In genomic region chr17:49455226-49455968, GRCh38 we compare ENCODE assay signal across 15 cellular contexts. TPM values are rescaled to one million over a fixed set of nuclear protein-coding genes. Genes with fewer than 3 reads are reported as not detected.
"Had no signal": no experiment of that assay in that cellular context is flagged by ENCODE, and none has a peak within 500 bp of the region (broad histone marks: within the 10 kb centered on the region; RNA-seq: fewer than 3 reads in every experiment).

No MANE protein-coding gene starts in this region.

- H3K4me1 ChIP-seq: parathyroid adenoma, uterus had no signal

- H3K9me3 ChIP-seq: breast epithelium, uterus had no signal

- H3K27me3 ChIP-seq: uterus had no signal

- ATAC-seq: activated CD8-positive, alpha-beta memory T cell treated with anti-CD3 and anti-CD28 coated beads, Interleukin-2, amount 10 ng/mL, durations not matched to agents 7 days and 5 days; activated T-cell treated with anti-CD3 and anti-CD28 coated beads, Interleukin-2, amount 50 U/mL, for 4 hours; left lobe of liver had no signal

- H3K9ac ChIP-seq: parathyroid adenoma had no signal

- H2AFZ ChIP-seq: parathyroid adenoma had no signal

- DNase-seq: activated CD4-positive, alpha-beta T cell treated with anti-CD3 and anti-CD28 coated beads, Interleukin-2, amount 50 U/mL, for 4 hours; activated CD4-positive, CD25-positive, alpha-beta regulatory T cell treated with anti-CD3 and anti-CD28 coated beads, Interleukin-2, amount 50 U/mL, for 72 hours; activated CD8-positive, alpha-beta memory T cell treated with anti-CD3 and anti-CD28 coated beads, Interleukin-2, amount 10 ng/mL, durations not matched to agents 7 days and 5 days; activated gamma-delta T cell; activated T-cell treated with anti-CD3 and anti-CD28 coated beads, Interleukin-2, amount 50 U/mL, for 4 hours; glutamatergic neuron; retina; small intestine had no signal

- H3K27ac ChIP-seq: parathyroid adenoma, uterus had no signal

- H3K9me3 Mint-ChIP-seq: activated T-cell treated with anti-CD3 and anti-CD28 coated beads, Interleukin-2, amount 50 U/mL, for 4 hours; memory B cell had no signal

- H3K36me3 ChIP-seq: breast epithelium, uterus had no signal

- H3K4me1 Mint-ChIP-seq: memory B cell had no signal

- H3K4me3 ChIP-seq: breast epithelium, uterus had no signal

- H3K79me2 ChIP-seq: parathyroid adenoma had no signal

- H3K27ac Mint-ChIP-seq: activated CD8-positive, alpha-beta memory T cell treated with anti-CD3 and anti-CD28 coated beads, Interleukin-2, amount 10 ng/mL, durations not matched to agents 7 days and 5 days; activated naive CD8-positive, alpha-beta T cell; memory B cell had no signal

- H3K36me3 Mint-ChIP-seq: activated CD8-positive, alpha-beta memory T cell treated with anti-CD3 and anti-CD28 coated beads, Interleukin-2, amount 10 ng/mL, durations not matched to agents 7 days and 5 days; memory B cell had no signal

- H3K4me3 Mint-ChIP-seq: activated CD8-positive, alpha-beta memory T cell treated with anti-CD3 and anti-CD28 coated beads, Interleukin-2, amount 10 ng/mL, durations not matched to agents 7 days and 5 days; activated naive CD8-positive, alpha-beta T cell; activated T-cell treated with anti-CD3 and anti-CD28 coated beads, Interleukin-2, amount 50 U/mL, for 4 hours; memory B cell had no signal

RNA-seq across cellular contexts. Expression of gene NGFR, which starts 39.7 kb away (rescaled TPM):
- total RNA-seq: dermis microvascular lymphatic vessel endothelial cell had no signal
